In the genomic region with DNA sequence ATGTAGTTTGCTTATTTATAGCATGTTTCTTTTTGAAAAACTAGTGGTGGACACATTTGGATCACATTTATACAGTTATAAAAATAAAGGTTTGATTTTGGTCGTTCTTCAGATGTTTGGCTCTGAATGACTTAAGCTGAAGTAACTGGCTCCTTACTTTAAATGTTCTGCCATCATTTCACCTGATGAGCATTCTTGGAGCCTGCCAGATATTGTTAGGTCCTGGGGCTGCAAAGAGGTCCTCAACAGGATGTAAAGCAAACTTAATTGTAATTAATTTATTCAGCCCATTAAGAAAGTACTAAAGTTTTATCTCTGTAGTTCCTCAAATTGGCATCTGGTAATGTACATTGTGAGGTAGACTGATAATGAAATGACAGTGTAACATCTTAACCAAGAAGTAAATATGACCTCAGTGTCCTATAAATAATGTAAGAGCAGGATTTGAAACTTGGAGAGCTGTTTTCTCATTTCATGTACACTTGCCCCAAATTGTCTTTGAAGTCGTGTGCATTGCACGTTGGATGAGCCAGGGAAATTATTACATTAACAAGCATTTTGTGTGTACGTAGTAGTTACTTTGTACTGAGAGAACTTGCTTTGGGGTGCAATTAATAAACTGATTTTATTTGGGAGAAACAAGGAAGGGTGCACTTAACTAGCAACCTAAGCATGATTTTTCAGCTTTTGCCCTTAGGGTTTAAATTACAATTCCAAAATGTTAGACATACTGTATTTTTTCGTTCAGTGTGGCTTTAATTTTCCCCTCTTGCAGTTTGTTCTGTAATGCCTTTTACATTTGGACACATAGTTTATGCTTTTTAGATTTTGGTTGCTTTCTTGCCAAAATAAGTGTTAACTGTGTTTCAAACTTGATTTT, we compare ENCODE assay signal across 1 cellular context.
TF ChIP-seq lines count a peak whose summit lies in the region.

No MANE protein-coding gene starts in this region.

TF ChIP-seq in HepG2, 621 proteins besides CTCF, POLR2A, EP300 and RAD21:
- TF ChIP-seq POLR2G (IDR thresholded peaks at IDR 0.05; ENCODE audit: low read depth, low read length) (0 out of 2 replicates have a peak, but pooled peaks have one; percentile 0), RBFOX2 (IDR thresholded peaks at IDR 0.05; ENCODE audit: low read depth, low read length) (peak; percentile 63; the same call in 1 of the 2 replicates), ZNF143 (CRISPR knock-in tag; IDR thresholded peaks at IDR 0.05) (no peak), HNRNPL (IDR thresholded peaks at IDR 0.05; ENCODE audit: low read depth, low read length) (no peak), TP53 (CRISPR knock-in tag; conservative IDR thresholded peaks at IDR 0.05) (no peak), HDAC1 (CRISPR knock-in tag; IDR thresholded peaks at IDR 0.05) (no peak), RBM39 (IDR thresholded peaks at IDR 0.05; ENCODE audit: low read depth, low read length, poor library complexity, severe bottlenecking) (no peak), ERF (CRISPR knock-in tag; IDR thresholded peaks at IDR 0.05) (no peak), ZFP1 (CRISPR knock-in tag; IDR thresholded peaks at IDR 0.05) (no peak), POLR2AphosphoS2 (IDR thresholded peaks at IDR 0.05; ENCODE audit: low read depth, low read length) (no peak), AGO2 (optimal IDR thresholded peaks at IDR 0.05; ENCODE audit: low read depth, low read length) (peak; percentile 40)
- TF ChIP-seq, protein P1, sequence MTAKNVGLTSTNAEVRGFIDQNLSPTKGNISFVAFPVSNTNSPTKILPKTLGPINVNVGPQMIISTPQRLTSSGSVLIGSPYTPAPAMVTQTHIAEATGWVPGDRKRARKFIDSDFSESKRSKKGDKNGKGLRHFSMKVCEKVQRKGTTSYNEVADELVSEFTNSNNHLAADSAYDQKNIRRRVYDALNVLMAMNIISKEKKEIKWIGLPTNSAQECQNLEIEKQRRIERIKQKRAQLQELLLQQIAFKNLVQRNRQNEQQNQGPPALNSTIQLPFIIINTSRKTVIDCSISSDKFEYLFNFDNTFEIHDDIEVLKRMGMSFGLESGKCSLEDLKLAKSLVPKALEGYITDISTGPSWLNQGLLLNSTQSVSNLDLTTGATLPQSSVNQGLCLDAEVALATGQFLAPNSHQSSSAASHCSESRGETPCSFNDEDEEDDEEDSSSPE (CRISPR knock-in tag; IDR thresholded peaks at IDR 0.05), result no peak
TF ChIP-seq in HepG2: peak in this region for 3.
